In the genomic region with DNA sequence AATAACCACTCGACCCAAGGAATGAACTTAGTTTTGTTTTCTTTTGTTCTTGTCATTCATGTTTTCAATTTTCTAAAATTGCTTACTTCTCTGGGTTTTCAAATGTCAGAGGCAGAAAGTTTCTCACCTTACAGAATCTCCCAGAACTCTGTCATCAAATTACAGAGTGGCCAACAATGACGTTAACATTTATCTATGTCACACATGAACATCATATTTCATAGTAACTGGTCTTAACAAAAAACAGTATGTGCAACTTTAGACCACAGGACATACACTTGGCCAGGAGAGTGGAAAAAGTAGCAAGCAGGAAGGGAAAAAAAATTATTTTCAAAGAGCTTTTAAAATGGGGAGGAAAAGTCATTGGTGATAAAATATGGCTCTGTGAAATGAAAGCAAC, we compare ENCODE assay signal across 35 cellular contexts.
DNase-seq lines count a peak whose midpoint lies in the region; ATAC-seq, FAIRE-seq and TF ChIP-seq lines count a peak whose summit lies in the region.
"Had no signal": no experiment of that assay in that cellular context is flagged by ENCODE, and none has a peak within 500 bp of the region (broad histone marks: within the 10 kb centered on the region; RNA-seq: fewer than 3 reads in every experiment).

No MANE protein-coding gene starts in this region.

- H3K4me3 Mint-ChIP-seq in endodermal cell = no peak overlapping the region
- H3K4me3 Mint-ChIP-seq: B cell; CD14-positive monocyte; CD4-positive, alpha-beta memory T cell; CD4-positive, alpha-beta T cell; CD4-positive, CD25-positive, alpha-beta regulatory T cell; CD8-positive, alpha-beta memory T cell; CD8-positive, alpha-beta T cell had no signal

- TF ChIP-seq CTCF in HepG2 (CRISPR knock-in tag; IDR thresholded peaks at IDR 0.05) = no peak
- no peak for TF ChIP-seq CTCF in right lobe of liver (IDR thresholded peaks at IDR 0.05)
- TF ChIP-seq CTCF in endodermal cell (conservative IDR thresholded peaks at IDR 0.05) = no peak
- TF ChIP-seq CTCF in psoas muscle (IDR thresholded peaks at IDR 0.05) = no peak

- H3K9me3 Mint-ChIP-seq in endodermal cell = peaks cover 34% of the 10 kb centered on the region
- H3K9me3 Mint-ChIP-seq: CD4-positive, alpha-beta T cell; CD8-positive, alpha-beta T cell had no signal

- no peaks in the 10 kb centered on the region for H3K4me1 Mint-ChIP-seq in endodermal cell
- H3K4me1 Mint-ChIP-seq: B cell; CD14-positive monocyte; CD4-positive, alpha-beta memory T cell; CD4-positive, CD25-positive, alpha-beta regulatory T cell; CD8-positive, alpha-beta memory T cell had no signal

- no peaks in the 10 kb centered on the region for H3K27me3 Mint-ChIP-seq in endodermal cell (ENCODE audit: insufficient read depth)

- TF ChIP-seq POLR2A in HepG2 (IDR thresholded peaks at IDR 0.05; ENCODE audit: insufficient read depth in 1 of 2, low read depth in 2 of 2, low read length in 2 of 2) = no peak
- TF ChIP-seq POLR2A in right lobe of liver (IDR thresholded peaks at IDR 0.05) = no peak

- ATAC-seq in HepG2 = no peak
- no peak for ATAC-seq in right lobe of liver
- ATAC-seq in psoas muscle = peak in 3 of 4 donors; percentile 47 to 64 (median 55)
- ATAC-seq: A549; CD8-positive, alpha-beta T cell had no signal

- POLR2A ChIA-PET in HepG2 (lab: Yijun Ruan, JAX) = no interaction called here

- H3K27ac Mint-ChIP-seq in endodermal cell = no peak overlapping the region
- H3K27ac Mint-ChIP-seq: B cell; CD14-positive monocyte; CD4-positive, alpha-beta memory T cell; CD4-positive, alpha-beta T cell; CD4-positive, CD25-positive, alpha-beta regulatory T cell; CD8-positive, alpha-beta memory T cell; CD8-positive, alpha-beta T cell had no signal

- H3K27ac ChIP-seq in HepG2 (ENCODE audit: extremely low read length, insufficient read depth, low read length) = no peak overlapping the region
- H3K27ac ChIP-seq in right lobe of liver = no peak overlapping the region
- H3K27ac ChIP-seq in endodermal cell (ENCODE audit: low read depth, low read length) = no peak overlapping the region
- peak overlapping the region; percentile 65 for H3K27ac ChIP-seq in psoas muscle
- H3K27ac ChIP-seq: 22Rv1; A549; BLaER1; BLaER1 treated with 17β-estradiol and CSF1 and Interleukin-3, amounts not matched to agents 10 nM and 100 nM; C4-2B had no signal

- no peaks in the 10 kb centered on the region for H3K79me2 ChIP-seq in HepG2 (ENCODE audit: insufficient read depth, low read length)

- H3K9me3 ChIP-seq in HepG2 (ENCODE audit: low read length) = peaks cover 5% of the 10 kb centered on the region; the same call in 1 of the 2 replicates
- no peaks in the 10 kb centered on the region for H3K9me3 ChIP-seq in right lobe of liver
- H3K9me3 ChIP-seq in endodermal cell (ENCODE audit: control insufficient read depth, low read length) = peaks cover 42% of the 10 kb centered on the region
- H3K9me3 ChIP-seq in psoas muscle = peaks cover 6% of the 10 kb centered on the region

- no peaks in the 10 kb centered on the region for H3K36me3 Mint-ChIP-seq in endodermal cell (ENCODE audit: low read depth)
- H3K36me3 Mint-ChIP-seq: CD14-positive monocyte; CD4-positive, alpha-beta memory T cell; CD4-positive, CD25-positive, alpha-beta regulatory T cell; CD8-positive, alpha-beta memory T cell; CD8-positive, alpha-beta T cell had no signal

- no peak for TF ChIP-seq RAD21 in HepG2 (CRISPR knock-in tag; IDR thresholded peaks at IDR 0.05)

- BruUV-seq in HepG2 (replicated peaks; lab: Mats Ljungman, UMichigan) = no TSS peak

- no peaks in the 10 kb centered on the region for H4K20me1 ChIP-seq in HepG2 (ENCODE audit: insufficient read depth, low read length)
- H4K20me1 ChIP-seq: BLaER1; BLaER1 treated with 17β-estradiol and CSF1 and Interleukin-3, amounts not matched to agents 10 nM and 100 nM had no signal

- H3K4me3 ChIP-seq in HepG2 (replicated peaks in 1 of 3; ENCODE audit: insufficient read depth in 1 of 3, low read depth in 2 of 3, low read length in 3 of 3) (no peak overlapping the region), right lobe of liver (no peak overlapping the region), endodermal cell (ENCODE audit: low read length) (no peak overlapping the region), psoas muscle (peak overlapping the region; percentile 12)
- H3K4me3 ChIP-seq: A549; BLaER1; BLaER1 treated with 17β-estradiol and CSF1 and Interleukin-3, amounts not matched to agents 10 nM and 100 nM had no signal

- DNase-seq in HepG2 (ENCODE audit: low spot score) = no peak
- DNase-seq in right lobe of liver = no peak
- peak; percentile 4 for DNase-seq in endodermal cell
- no peak for DNase-seq in psoas muscle
- DNase-seq in RCC 7860 (ENCODE audit: low spot score) = no peak
- no peak for DNase-seq in Kasumi-1 (lab: John Stamatoyannopoulos, UW)
- DNase-seq: 8988T; ACHN; AML-193; BE2C; C1 segment of cervical spinal cord; Caco-2; Calu3; CD4-positive, alpha-beta memory T cell; CD4-positive, alpha-beta T cell; CD4-positive, CD25-positive, alpha-beta regulatory T cell; CD8-positive, alpha-beta memory T cell; CD8-positive, alpha-beta T cell; COR-L47; DMS 273 treated with DMSO at 0.1 percent for 48 hours; DMS153; DMS53; DMS79; DMS79 treated with DMSO at 0.1 percent for 48 hours; DND-41; EL had no signal

- no peaks in the 10 kb centered on the region for H3K36me3 ChIP-seq in HepG2 (replicated peaks in 1 of 2; ENCODE audit: control insufficient read depth in 1 of 2, insufficient read depth in 2 of 2, low read length in 2 of 2)
- H3K36me3 ChIP-seq in right lobe of liver = no peaks in the 10 kb centered on the region
- H3K36me3 ChIP-seq in endodermal cell (ENCODE audit: control insufficient read depth, insufficient read depth, low read length) = no peaks in the 10 kb centered on the region
- H3K36me3 ChIP-seq in psoas muscle (ENCODE audit: insufficient read depth in 1 of 2, low read depth in 1 of 2) = no peaks in the 10 kb centered on the region
- H3K36me3 ChIP-seq: BE2C; BLaER1; BLaER1 treated with 17β-estradiol and CSF1 and Interleukin-3, amounts not matched to agents 10 nM and 100 nM had no signal

- H3K9ac ChIP-seq in HepG2 (ENCODE audit: insufficient read depth, low read depth, low read length) = no peak overlapping the region
- H3K9ac ChIP-seq in endodermal cell (ENCODE audit: extremely low read depth, low read length, poor library complexity, severe bottlenecking) = no peak overlapping the region
- H3K9ac ChIP-seq: BLaER1; BLaER1 treated with 17β-estradiol and CSF1 and Interleukin-3, amounts not matched to agents 10 nM and 100 nM had no signal

- H2AFZ ChIP-seq in HepG2 (ENCODE audit: low read length) = no peak overlapping the region

- no peak overlapping the region for H3K4me2 ChIP-seq in HepG2 (ENCODE audit: low read depth, low read length)
- H3K4me2 ChIP-seq: A549; BLaER1; BLaER1 treated with 17β-estradiol and CSF1 and Interleukin-3, amounts not matched to agents 10 nM and 100 nM had no signal

- H3K27me3 ChIP-seq in HepG2 (ENCODE audit: control insufficient read depth in 1 of 2, insufficient read depth in 2 of 2, low read length in 2 of 2) (no peaks in the 10 kb centered on the region), right lobe of liver (no peaks in the 10 kb centered on the region), endodermal cell (ENCODE audit: control insufficient read depth, insufficient read depth, low read length, poor library complexity, severe bottlenecking) (no peaks in the 10 kb centered on the region), psoas muscle (ENCODE audit: insufficient read depth in 3 of 3, low read length in 2 of 3) (no peaks in the 10 kb centered on the region)
- H3K27me3 ChIP-seq: BE2C; BLaER1; BLaER1 treated with 17β-estradiol and CSF1 and Interleukin-3, amounts not matched to agents 10 nM and 100 nM had no signal

- in situ Hi-C loops in HepG2 (cut with HindIII; ENCODE audit: extremely low pct_ligation_motif_present, low pct_unique_long_range_greater_than_20kb) = no loop called here

- no peaks in the 10 kb centered on the region for H3K4me1 ChIP-seq in HepG2 (ENCODE audit: insufficient read depth, low read length)
- H3K4me1 ChIP-seq in right lobe of liver = no peaks in the 10 kb centered on the region
- no peaks in the 10 kb centered on the region for H3K4me1 ChIP-seq in endodermal cell (ENCODE audit: control insufficient read depth, insufficient read depth, low read length)
- peaks cover 12% of the 10 kb centered on the region for H3K4me1 ChIP-seq in psoas muscle
- H3K4me1 ChIP-seq: A549; BE2C; BLaER1; BLaER1 treated with 17β-estradiol and CSF1 and Interleukin-3, amounts not matched to agents 10 nM and 100 nM; Caco-2 had no signal

- TF ChIP-seq EP300 in HepG2 (IDR thresholded peaks at IDR 0.05; ENCODE audit: low read depth in 2 of 2, low read length in 2 of 2) (no peak), HepG2 (CRISPR knock-in tag; IDR thresholded peaks at IDR 0.05; ENCODE audit: borderline replicate concordance) (no peak)

- intact Hi-C loops in HepG2 (cut with micrococcal nuclease; ENCODE audit: unreplicated experiment) = no loop called here
- intact Hi-C loops in right lobe of liver (cut with DNase I) = no loop called here
- intact Hi-C loops in psoas muscle (cut with DNase I) = no loop called here

- CTCF ChIA-PET in HepG2 (lab: Yijun Ruan, JAX; ENCODE audit: low intra/inter-chr PET ratio, low total read pairs) = no interaction called here

- FAIRE-seq in HepG2 (lab: Jason Lieb, UNC) (no peak), RCC 7860 (lab: Jason Lieb, UNC) (no peak)
- FAIRE-seq: A204.1, A549, D721Med had no signal

- WGBS in HepG2 (ENCODE audit: low lambda C conversion rate) = 13% methylated on average over 2 of the region's 2 CpGs
- WGBS in right lobe of liver (ENCODE audit: insufficient coverage, low coverage, low lambda C conversion rate, missing lambda C conversion rate) = 49% methylated on average over 2 of the region's 2 CpGs
- 94 to 100% methylated on average over 1 to 2 of the region's 2 CpGs for WGBS in endodermal cell (ENCODE audit: insufficient coverage in 1 of 2, insufficient read length in 1 of 2), 2 experiments
- 16 to 31% (median 19%) methylated on average over 2 of the region's 2 CpGs for WGBS in psoas muscle, 3 donors

TF ChIP-seq in HepG2, 621 proteins besides CTCF, POLR2A, EP300 and RAD21:
- TF ChIP-seq CREB1 (IDR thresholded peaks at IDR 0.05) = 0 out of 2 replicates have a peak, but pooled peaks have one; percentile 30
- TF ChIP-seq CREB1 (CRISPR knock-in tag; IDR thresholded peaks at IDR 0.05) = no peak
- no peak for TF ChIP-seq SP2 (CRISPR knock-in tag; IDR thresholded peaks at IDR 0.05)

Comparison
In these comparisons a context has a peak if more than half of its experiments do, and no peak if none do; other contexts are left out.
1. ATAC-seq: peak in psoas muscle (3 of 4); none in HepG2 (single experiment) and right lobe of liver (0 of 4).